Comparison of ENCODE assay signal across 13 cellular contexts in genomic region chr3:67030785-67031740, GRCh38. TPM values are rescaled to one million over a fixed set of nuclear protein-coding genes. Genes with fewer than 3 reads are reported as not detected.
DNase-seq lines count a peak whose midpoint lies in the region; ATAC-seq and TF ChIP-seq lines count a peak whose summit lies in the region.
"Had no signal": no experiment of that assay in that cellular context is flagged by ENCODE, and none has a peak within 500 bp of the region (broad histone marks: within the 10 kb centered on the region; RNA-seq: fewer than 3 reads in every experiment).

No MANE protein-coding gene starts in this region.

- peak; percentile 19 for DNase-seq in RPMI8226
- no peak for DNase-seq in type B pancreatic cell (ENCODE audit: extremely low spot score, unreplicated experiment)
- DNase-seq in posterior cingulate gyrus = no peak
- DNase-seq in glutamatergic neuron = no peak
- DNase-seq in prostate gland (ENCODE audit: low spot score) = no peak
- DNase-seq: cerebellar nuclear complex; midbrain; NCI-H446; stimulated activated naive CD4-positive, alpha-beta T cell had no signal

- no peak for TF ChIP-seq POLR2A in prostate gland (IDR thresholded peaks at IDR 0.05)

- H3K27ac Mint-ChIP-seq in type B pancreatic cell = no peak overlapping the region
- no peak overlapping the region for H3K27ac Mint-ChIP-seq in glutamatergic neuron (ENCODE audit: unreplicated experiment)

- H3K4me3 Mint-ChIP-seq in type B pancreatic cell (no peak overlapping the region), glutamatergic neuron (ENCODE audit: unreplicated experiment) (no peak overlapping the region)

- 80% methylated on average over 3 of the region's 3 CpGs for WGBS in prostate gland

- H3K9me3 Mint-ChIP-seq in type B pancreatic cell (no peaks in the 10 kb centered on the region), glutamatergic neuron (ENCODE audit: unreplicated experiment) (no peaks in the 10 kb centered on the region)

- H3K27me3 Mint-ChIP-seq in type B pancreatic cell (no peaks in the 10 kb centered on the region), glutamatergic neuron (ENCODE audit: unreplicated experiment) (peaks cover 2% of the 10 kb centered on the region)

- intact Hi-C loops in posterior cingulate gyrus (cut with DNase I) (no loop called here), prostate gland (cut with DNase I) (no loop called here)

- H3K36me3 Mint-ChIP-seq in type B pancreatic cell (no peaks in the 10 kb centered on the region), glutamatergic neuron (ENCODE audit: unreplicated experiment) (no peaks in the 10 kb centered on the region)
- H3K36me3 Mint-ChIP-seq: CD14-positive monocyte had no signal

- H3K4me1 Mint-ChIP-seq in type B pancreatic cell (ENCODE audit: unreplicated experiment) (peaks cover 23% of the 10 kb centered on the region), glutamatergic neuron (ENCODE audit: low read depth, unreplicated experiment) (no peaks in the 10 kb centered on the region)

- no peaks in the 10 kb centered on the region for H3K4me1 ChIP-seq in prostate gland (replicated peaks)

- ATAC-seq in GM18861 (IDR thresholded peaks at IDR 0.05; ENCODE audit: unreplicated experiment) (peak; percentile 68), GM21576 (IDR thresholded peaks at IDR 0.05; ENCODE audit: unreplicated experiment) (peak; percentile 92), HG03196 (IDR thresholded peaks at IDR 0.05; ENCODE audit: unreplicated experiment) (peak; percentile 83)

- no peaks in the 10 kb centered on the region for H3K9me3 ChIP-seq in prostate gland

- no peak overlapping the region for H3K27ac ChIP-seq in prostate gland

- H3K36me3 ChIP-seq in prostate gland = no peaks in the 10 kb centered on the region

- H3K27me3 ChIP-seq in prostate gland (replicated peaks; ENCODE audit: insufficient read depth) = no peaks in the 10 kb centered on the region

- TF ChIP-seq CTCF in type B pancreatic cell (conservative IDR thresholded peaks at IDR 0.05) (no peak), glutamatergic neuron (IDR thresholded peaks at IDR 0.05; ENCODE audit: partially characterized antibody, unreplicated experiment) (no peak), prostate gland (IDR thresholded peaks at IDR 0.05) (no peak)

- H3K4me3 ChIP-seq in prostate gland = no peak overlapping the region

RNA-seq across cellular contexts. Expression of gene KBTBD8, which starts 33.0 kb away (rescaled TPM):
- total RNA-seq in type B pancreatic cell (ENCODE audit: low replicate concordance) (4.8 and 5.6 TPM in 2 replicates), glutamatergic neuron (ENCODE audit: unreplicated experiment) (8.6 TPM), prostate gland (1 to 10 TPM; 1.0 to 8.0 TPM)
